Comparison of ENCODE assay signal across 20 cellular contexts in genomic region chr19:52658595-52658994, GRCh38. TPM values are rescaled to one million over a fixed set of nuclear protein-coding genes. Genes with fewer than 3 reads are reported as not detected.
DNase-seq lines count a peak whose midpoint lies in the region; ATAC-seq, FAIRE-seq and TF ChIP-seq lines count a peak whose summit lies in the region.
"Had no signal": no experiment of that assay in that cellular context is flagged by ENCODE, and none has a peak within 500 bp of the region (broad histone marks: within the 10 kb centered on the region; RNA-seq: fewer than 3 reads in every experiment).

No MANE protein-coding gene starts in this region.

- WGBS in HepG2 (ENCODE audit: low lambda C conversion rate) = 26% methylated on average over 5 of the region's 5 CpGs
- 62% methylated on average over 5 of the region's 5 CpGs for WGBS in right lobe of liver (ENCODE audit: insufficient coverage, low coverage, low lambda C conversion rate, missing lambda C conversion rate)

- H3K36me3 ChIP-seq in HepG2 (replicated peaks in 1 of 2; ENCODE audit: control insufficient read depth in 1 of 2, insufficient read depth in 2 of 2, low read length in 2 of 2) (peaks cover 4 to 27% of the 10 kb centered on the region in 2 experiments; a peak in 3 of 5 replicates), right lobe of liver (no peaks in the 10 kb centered on the region)

- H3K79me2 ChIP-seq in HepG2 (ENCODE audit: insufficient read depth, low read length) = no peaks in the 10 kb centered on the region

- H3K27ac Mint-ChIP-seq in activated CD4-positive, alpha-beta memory T cell treated with anti-CD3 and anti-CD28 coated beads for 36 hours = no peak overlapping the region

- no peaks in the 10 kb centered on the region for H4K20me1 ChIP-seq in HepG2 (ENCODE audit: insufficient read depth, low read length)
- H4K20me1 ChIP-seq: BLaER1 treated with 17β-estradiol and CSF1 and Interleukin-3, amounts not matched to agents 10 nM and 100 nM had no signal

- no peak for TF ChIP-seq POLR2A in HepG2 (IDR thresholded peaks at IDR 0.05; ENCODE audit: insufficient read depth in 1 of 2, low read depth in 2 of 2, low read length in 2 of 2)
- TF ChIP-seq POLR2A in right lobe of liver (IDR thresholded peaks at IDR 0.05) = no peak

- H3K27ac ChIP-seq in HepG2 (ENCODE audit: extremely low read length, insufficient read depth, low read length) (peak overlapping the region; percentile 50), right lobe of liver (no peak overlapping the region)
- H3K27ac ChIP-seq: BLaER1 treated with 17β-estradiol and CSF1 and Interleukin-3, amounts not matched to agents 10 nM and 100 nM; GM23248; HL-60 had no signal

- H3K9ac ChIP-seq in HepG2 (ENCODE audit: insufficient read depth, low read depth, low read length) = no peak overlapping the region
- H3K9ac ChIP-seq: BLaER1 treated with 17β-estradiol and CSF1 and Interleukin-3, amounts not matched to agents 10 nM and 100 nM; GM23248 had no signal

- TF ChIP-seq EP300 in HepG2 (IDR thresholded peaks at IDR 0.05; ENCODE audit: low read depth in 2 of 2, low read length in 2 of 2) (no peak), HepG2 (CRISPR knock-in tag; IDR thresholded peaks at IDR 0.05; ENCODE audit: borderline replicate concordance) (no peak)

- H3K27me3 ChIP-seq in HepG2 (ENCODE audit: control insufficient read depth in 1 of 2, insufficient read depth in 2 of 2, low read length in 2 of 2) = no peaks in the 10 kb centered on the region
- no peaks in the 10 kb centered on the region for H3K27me3 ChIP-seq in right lobe of liver
- H3K27me3 ChIP-seq: BLaER1 treated with 17β-estradiol and CSF1 and Interleukin-3, amounts not matched to agents 10 nM and 100 nM had no signal

- H3K4me2 ChIP-seq in HepG2 (ENCODE audit: low read depth, low read length) = no peak overlapping the region
- H3K4me2 ChIP-seq: BLaER1 treated with 17β-estradiol and CSF1 and Interleukin-3, amounts not matched to agents 10 nM and 100 nM had no signal

- POLR2A ChIA-PET in HepG2 (lab: Yijun Ruan, JAX) = no interaction called here
- POLR2A ChIA-PET in activated CD4-positive, alpha-beta memory T cell treated with anti-CD3 and anti-CD28 coated beads for 36 hours (lab: Charles Lee) = no interaction called here

- H3K4me3 Mint-ChIP-seq in activated CD4-positive, alpha-beta memory T cell treated with anti-CD3 and anti-CD28 coated beads for 36 hours = no peak overlapping the region

- in situ Hi-C loops in HepG2 (cut with HindIII; ENCODE audit: extremely low pct_ligation_motif_present, low pct_unique_long_range_greater_than_20kb) = no loop called here

- TF ChIP-seq CTCF in HepG2 (CRISPR knock-in tag; IDR thresholded peaks at IDR 0.05) (peak; percentile 60), right lobe of liver (IDR thresholded peaks at IDR 0.05) (no peak)

- H3K9me3 Mint-ChIP-seq in activated CD4-positive, alpha-beta memory T cell treated with anti-CD3 and anti-CD28 coated beads for 36 hours = peaks cover 2% of the 10 kb centered on the region

- peak; percentile 56 for DNase-seq in HepG2 (ENCODE audit: low spot score)
- no peak for DNase-seq in right lobe of liver
- DNase-seq in NCI-H2029 (lab: John Stamatoyannopoulos, UW) = peak; percentile 58
- DNase-seq in NCI-H82 (lab: John Stamatoyannopoulos, UW) = peak; percentile 69
- DNase-seq in stimulated activated CD8-positive, alpha-beta memory T cell treated with anti-CD3 and anti-CD28 coated beads, Interleukin-4, amount 100 ng/mL, for 48 hours = no peak
- DNase-seq in activated CD4-positive, alpha-beta memory T cell treated with anti-CD3 and anti-CD28 coated beads for 36 hours = no peak
- DNase-seq: DMS153, GM23248, Karpas-422, NCI-H1694, NCI-H510A treated with DMSO at 0.1 percent for 48 hours had no signal

- H3K4me1 ChIP-seq in HepG2 (ENCODE audit: insufficient read depth, low read length) (peaks cover 16% of the 10 kb centered on the region), right lobe of liver (no peaks in the 10 kb centered on the region)

- H3K27me3 Mint-ChIP-seq in activated CD4-positive, alpha-beta memory T cell treated with anti-CD3 and anti-CD28 coated beads for 36 hours = no peaks in the 10 kb centered on the region

- H3K36me3 Mint-ChIP-seq in activated CD4-positive, alpha-beta memory T cell treated with anti-CD3 and anti-CD28 coated beads for 36 hours = peaks cover 82% of the 10 kb centered on the region

- no peak for FAIRE-seq in HepG2 (lab: Jason Lieb, UNC)
- FAIRE-seq: G401.6, GM12891 had no signal

- H3K4me3 ChIP-seq in HepG2 (replicated peaks in 1 of 3; ENCODE audit: insufficient read depth in 1 of 3, low read depth in 2 of 3, low read length in 3 of 3) = no peak overlapping the region
- no peak overlapping the region for H3K4me3 ChIP-seq in right lobe of liver
- H3K4me3 ChIP-seq: BLaER1 treated with 17β-estradiol and CSF1 and Interleukin-3, amounts not matched to agents 10 nM and 100 nM; GM23248 had no signal

- no peak for TF ChIP-seq RAD21 in HepG2 (CRISPR knock-in tag; IDR thresholded peaks at IDR 0.05)

- H3K4me1 Mint-ChIP-seq in activated CD4-positive, alpha-beta memory T cell treated with anti-CD3 and anti-CD28 coated beads for 36 hours (ENCODE audit: low read depth) = peaks cover 10% of the 10 kb centered on the region

- H2AFZ ChIP-seq in HepG2 (ENCODE audit: low read length) = no peak overlapping the region
- H2AFZ ChIP-seq: GM23248 had no signal

- ATAC-seq in HepG2 (peak; percentile 67), right lobe of liver (no peak), HG03139 (IDR thresholded peaks at IDR 0.05; ENCODE audit: unreplicated experiment) (no peak), GM21390 (IDR thresholded peaks at IDR 0.05; ENCODE audit: unreplicated experiment) (no peak)
- ATAC-seq: Panc1, Right ventricle myocardium inferior, SK-N-SH treated with all-trans-retinoic acid at 6 μM for 48 hours had no signal

- no TSS peak for BruUV-seq in HepG2 (replicated peaks; lab: Mats Ljungman, UMichigan)

- intact Hi-C loops in HepG2 (cut with micrococcal nuclease; ENCODE audit: unreplicated experiment) (no loop called here), right lobe of liver (cut with DNase I) (no loop called here)
- intact Hi-C loops in activated CD4-positive, alpha-beta memory T cell treated with anti-CD3 and anti-CD28 coated beads for 36 hours (cut with micrococcal nuclease) = no loop called here

- peaks cover 39% of the 10 kb centered on the region; the same call in 1 of the 2 replicates for H3K9me3 ChIP-seq in HepG2 (ENCODE audit: low read length)
- no peaks in the 10 kb centered on the region for H3K9me3 ChIP-seq in right lobe of liver

- CTCF ChIA-PET in HepG2 (lab: Yijun Ruan, JAX; ENCODE audit: low intra/inter-chr PET ratio, low total read pairs) = no interaction called here
- CTCF ChIA-PET in activated CD4-positive, alpha-beta memory T cell treated with anti-CD3 and anti-CD28 coated beads for 36 hours (lab: Charles Lee) = no interaction called here

TF ChIP-seq in HepG2, 621 proteins besides CTCF, POLR2A, EP300 and RAD21 (continues in another document):
- no peak for TF ChIP-seq GFI1 (CRISPR knock-in tag; IDR thresholded peaks at IDR 0.05; ENCODE audit: borderline replicate concordance)
- no peak for TF ChIP-seq FOXA1 (IDR thresholded peaks at IDR 0.05)
- peak; percentile 58; the same call in 1 of the 2 replicates for TF ChIP-seq FOXA1 (CRISPR knock-in tag; IDR thresholded peaks at IDR 0.05)
- TF ChIP-seq FOXJ3 (CRISPR knock-in tag; IDR thresholded peaks at IDR 0.05; ENCODE audit: borderline replicate concordance) = no peak
- peak; percentile 71 for TF ChIP-seq SOX5 (CRISPR knock-in tag; IDR thresholded peaks at IDR 0.05; ENCODE audit: borderline replicate concordance)
- TF ChIP-seq KDM4B (CRISPR knock-in tag; IDR thresholded peaks at IDR 0.05) = no peak
- peak; percentile 19 for TF ChIP-seq HNF4A (CRISPR knock-in tag; IDR thresholded peaks at IDR 0.05)
- TF ChIP-seq TEAD3 (CRISPR knock-in tag; optimal IDR thresholded peaks at IDR 0.05; ENCODE audit: borderline replicate concordance) = no peak
- no peak for TF ChIP-seq TBL1XR1 (IDR thresholded peaks at IDR 0.05; ENCODE audit: borderline replicate concordance, low read length, partially characterized antibody)
- TF ChIP-seq ZSCAN21 (CRISPR knock-in tag; IDR thresholded peaks at IDR 0.05; ENCODE audit: borderline replicate concordance) = no peak
- TF ChIP-seq NR2F6 (IDR thresholded peaks at IDR 0.05) = 0 out of 2 replicates have a peak, but pooled peaks have one; percentile 27
- no peak for TF ChIP-seq NR2F6 (CRISPR knock-in tag; IDR thresholded peaks at IDR 0.05)
- peak; percentile 45; the same call in 1 of the 2 replicates for TF ChIP-seq ZMYM4 (CRISPR knock-in tag; IDR thresholded peaks at IDR 0.05)

RNA-seq across cellular contexts. Expression of gene ZNF83, which starts 20.4 kb away (rescaled TPM):
- total RNA-seq in HepG2 (2016; rRNA removed; fragmentation: Illumina TruSeq; extraction: Trizol) (20.4 and 22.6 TPM in 2 replicates), right lobe of liver (1 to 10 TPM; 2.5 to 5.9 (median 3.3) TPM)
- total RNA-seq in HepG2 (2016; cell fraction: cytosol; rRNA removed; fragmentation: Illumina TruSeq; extraction: Trizol; ENCODE audit: low read depth) = 4.3 and 4.8 TPM in 2 replicates
- 20.9 and 22.4 TPM in 2 replicates for total RNA-seq in HepG2 (2016; cell fraction: insoluble cytoplasmic fraction; rRNA removed; fragmentation: Illumina TruSeq; extraction: Trizol)
- 9.3 and 10.7 TPM in 2 replicates for total RNA-seq in HepG2 (2016; cell fraction: membrane; rRNA removed; fragmentation: Illumina TruSeq; extraction: Trizol)
- 25.6 and 27.8 TPM in 2 replicates for total RNA-seq in HepG2 (2016; cell fraction: nucleus; rRNA removed; fragmentation: Illumina TruSeq; extraction: Trizol)
- polyA plus RNA-seq in HepG2 (2011; rRNA removed) = 44.5 and 50.9 TPM in 2 replicates
- polyA plus RNA-seq in HepG2 (2011; cell fraction: cytosol; rRNA removed) = 8.0 and 11.6 TPM in 2 replicates
- polyA plus RNA-seq in HepG2 (2011; cell fraction: nucleus; rRNA removed) = 97.9 and 148 TPM in 2 replicates
- 26.3 and 27.9 TPM in 2 replicates for polyA plus RNA-seq in HepG2 (2012)
- polyA plus RNA-seq in HepG2 (2016; cell fraction: cytosol; fragmentation: Illumina TruSeq; extraction: Trizol; ENCODE audit: low read depth) = 2.3 and 2.4 TPM in 2 replicates
- 9.9 and 12.3 TPM in 2 replicates for polyA plus RNA-seq in HepG2 (2016; cell fraction: insoluble cytoplasmic fraction; fragmentation: Illumina TruSeq; extraction: Trizol; ENCODE audit: low read depth)
- polyA plus RNA-seq in HepG2 (2016; cell fraction: membrane; fragmentation: Illumina TruSeq; extraction: Trizol; ENCODE audit: low read depth) = 3.5 and 3.6 TPM in 2 replicates
- 47.1 and 50.1 TPM in 2 replicates for polyA plus RNA-seq in HepG2 (2016; cell fraction: nucleus; fragmentation: Illumina TruSeq; extraction: Trizol; ENCODE audit: insufficient read depth, low read depth)
- 14.7 and 15.8 TPM in 2 replicates for polyA minus RNA-seq in HepG2 (2011; rRNA and poly(A)+ RNA removed; ENCODE audit: low replicate concordance)
- 10.5 and 14.5 TPM in 2 replicates for polyA minus RNA-seq in HepG2 (2011; cell fraction: cytosol; rRNA and poly(A)+ RNA removed)
- 101 and 177 TPM in 2 replicates for polyA minus RNA-seq in HepG2 (2011; cell fraction: nucleus; rRNA and poly(A)+ RNA removed)
- total RNA-seq in activated CD4-positive, alpha-beta memory T cell treated with anti-CD3 and anti-CD28 coated beads for 36 hours = 10 to 100 TPM; 28.7 to 31.2 TPM

Comparison
In these comparisons a context has a peak if more than half of its experiments do, and no peak if none do; other contexts are left out.
1. DNase-seq: peak in HepG2 (single experiment), NCI-H2029 (single experiment) and NCI-H82 (single experiment); none in right lobe of liver (0 of 3), stimulated activated CD8-positive, alpha-beta memory T cell treated with anti-CD3 and anti-CD28 coated beads, Interleukin-4, amount 100 ng/mL, for 48 hours (single experiment) and activated CD4-positive, alpha-beta memory T cell treated with anti-CD3 and anti-CD28 coated beads for 36 hours (single experiment).